ENCODE assay signal across 14 cellular contexts in genomic region chr22:21043856-21044535, GRCh38. TPM values are rescaled to one million over a fixed set of nuclear protein-coding genes. Genes with fewer than 3 reads are reported as not detected.
A peak's percentile ranks its signal among the peaks of the same experiment; 100 is the strongest.
DNase-seq lines count a peak whose midpoint lies in the region; ATAC-seq, FAIRE-seq and TF ChIP-seq lines count a peak whose summit lies in the region.
"Had no signal": no experiment of that assay in that cellular context is flagged by ENCODE, and none has a peak within 500 bp of the region (broad histone marks: within the 10 kb centered on the region; RNA-seq: fewer than 3 reads in every experiment).

No MANE protein-coding gene starts in this region.

- no peaks in the 10 kb centered on the region for H3K9me3 ChIP-seq in HEK293 (ENCODE audit: control insufficient read depth, insufficient read depth, low read depth, low read length)
- no peaks in the 10 kb centered on the region for H3K9me3 ChIP-seq in K562 (replicated peaks; ENCODE audit: control insufficient read depth, insufficient read depth, low read depth, low read length)
- H3K9me3 ChIP-seq in lower lobe of right lung: no peaks in the 10 kb centered on the region
- H3K9me3 ChIP-seq in subcutaneous abdominal adipose tissue (ENCODE audit: control insufficient read depth in 5 of 5, low read length in 5 of 5): no peaks in the 10 kb centered on the region
- H3K9me3 ChIP-seq: gastroesophageal sphincter, tibial artery had no signal

- H3K4me1 ChIP-seq in HEK293 (ENCODE audit: control insufficient read depth, insufficient read depth, low read length): no peaks in the 10 kb centered on the region; the same call in 1 of the 2 replicates
- H3K4me1 ChIP-seq in K562 (replicated peaks in 1 of 2; ENCODE audit: control insufficient read depth in 2 of 2, insufficient read depth in 2 of 2, low read length in 2 of 2): peaks cover 26 to 38% of the 10 kb centered on the region in 2 experiments
- H3K4me1 ChIP-seq in lower lobe of right lung: peaks cover 13% of the 10 kb centered on the region
- peaks cover 3 to 25% (median 21%) of the 10 kb centered on the region in 5 donors for H3K4me1 ChIP-seq in subcutaneous abdominal adipose tissue (ENCODE audit: control insufficient read depth in 5 of 5, insufficient read depth in 5 of 5, low read length in 5 of 5)

- H3K27ac ChIP-seq in HEK293 (ENCODE audit: extremely low read depth, low read depth, low read length) (no peak overlapping the region), K562 (ENCODE audit: extremely low read depth, low read depth, low read length) (no peak overlapping the region), lower lobe of right lung (no peak overlapping the region), subcutaneous abdominal adipose tissue (ENCODE audit: low read depth, low read length) (no peak overlapping the region)
- H3K27ac ChIP-seq: gastroesophageal sphincter had no signal

- TF ChIP-seq EP300 in K562 (IDR thresholded peaks at IDR 0.05; ENCODE audit: low read length): no peak

- no peak overlapping the region for H2AFZ ChIP-seq in K562 (ENCODE audit: low read depth, low read length)

- 31% methylated on average over 15 of the region's 15 CpGs for WGBS in K562 (ENCODE audit: insufficient coverage, low coverage, missing lambda C conversion rate)

- TF ChIP-seq POLR2A in K562 (conservative IDR thresholded peaks at IDR 0.05): no peak

- TF ChIP-seq CTCF in HEK293 (tag by site-specific recombination; IDR thresholded peaks at IDR 0.05): no peak
- TF ChIP-seq CTCF in K562 (IDR thresholded peaks at IDR 0.05 in 2 of 3, conservative IDR thresholded peaks at IDR 0.05 in 1 of 3; ENCODE audit: insufficient read depth in 2 of 3, low read depth in 1 of 3, low read length in 3 of 3): no peak
- TF ChIP-seq CTCF in lower lobe of right lung (IDR thresholded peaks at IDR 0.05): no peak

- POLR2A ChIA-PET in HEK293 (lab: Yijun Ruan, JAX) (no interaction called here), K562 (lab: Yijun Ruan, JAX) (interaction anchor here (0.7 to 12.9 kb wide), 6 partner anchors 11 to 1490 kb away, joined by 3 to 120 read pairs (median 5); partner anchors contain the start of genes P2RX6 and SLC7A4)

- FAIRE-seq in K562 (lab: Jason Lieb, UNC): no peak

- H4K20me1 ChIP-seq in K562 (replicated peaks; ENCODE audit: control insufficient read depth, insufficient read depth, low read length): peaks cover 16% of the 10 kb centered on the region

- ATAC-seq in K562 (no peak), lower lobe of right lung (no peak), HG02759 (IDR thresholded peaks at IDR 0.05; ENCODE audit: unreplicated experiment) (no peak)
- ATAC-seq: CD8-positive, alpha-beta T cell; gastroesophageal sphincter had no signal

- H3K79me2 ChIP-seq in K562 (ENCODE audit: control insufficient read depth, insufficient read depth, low read length): no peaks in the 10 kb centered on the region

- H3K36me3 ChIP-seq in HEK293 (ENCODE audit: control insufficient read depth in 2 of 2, insufficient read depth in 1 of 2, low read length in 2 of 2) (no peaks in the 10 kb centered on the region), K562 (ENCODE audit: control insufficient read depth, insufficient read depth, low read length) (no peaks in the 10 kb centered on the region), lower lobe of right lung (no peaks in the 10 kb centered on the region), subcutaneous abdominal adipose tissue (ENCODE audit: control insufficient read depth in 5 of 5, insufficient read depth in 5 of 5, low read length in 5 of 5) (no peaks in the 10 kb centered on the region)
- H3K36me3 ChIP-seq: gastroesophageal sphincter, tibial artery had no signal

- H3K9ac ChIP-seq in K562 (ENCODE audit: insufficient read depth in 1 of 2, low read depth in 2 of 2, low read length in 2 of 2) (peak overlapping the region in 1 of 2 experiments; percentile 53; a peak in 2 of 4 replicates), subcutaneous abdominal adipose tissue (ENCODE audit: low read length in 5 of 5) (peak overlapping the region in 1 of 5 donors; percentile 51)

- CTCF ChIA-PET in HEK293 (lab: Yijun Ruan, JAX) (interaction anchor here (0.6 to 1.1 kb wide), 6 partner anchors 20 to 154 kb away, joined by 3 to 4 read pairs (median 3); no protein-coding TSS in a partner anchor), K562 (lab: Yijun Ruan, JAX; ENCODE audit: low intra/inter-chr PET ratio) (no interaction called here)

- TF ChIP-seq RAD21 in K562 (CRISPR knock-in tag; conservative IDR thresholded peaks at IDR 0.05 in 1 of 2, IDR thresholded peaks at IDR 0.05 in 1 of 2): no peak

- no peak overlapping the region for H3K4me2 ChIP-seq in K562 (ENCODE audit: insufficient read depth, low read length)

- BruUV-seq in K562 (replicated peaks; lab: Mats Ljungman, UMichigan): no TSS peak

- H3K9me1 ChIP-seq in K562 (ENCODE audit: control insufficient read depth, insufficient read depth, low read length): no peaks in the 10 kb centered on the region

- intact Hi-C loops in K562 (cut with micrococcal nuclease) (loop anchor here (2.0 kb wide), 1 partner anchor 13 kb away; no protein-coding TSS in a partner anchor), lower lobe of right lung (cut with DNase I) (no loop called here)

- in situ Hi-C loops in K562 (cut with MboI): no loop called here

- H3K27me3 ChIP-seq in K562 (ENCODE audit: control insufficient read depth in 2 of 2, insufficient read depth in 2 of 2, low read length in 2 of 2) (peaks cover 22 to 51% of the 10 kb centered on the region in 2 experiments; a peak in 4 of 5 replicates), lower lobe of right lung (ENCODE audit: low read depth) (peaks cover 3% of the 10 kb centered on the region), subcutaneous abdominal adipose tissue (ENCODE audit: control insufficient read depth in 5 of 5, insufficient read depth in 4 of 5, low read length in 5 of 5) (no peaks in the 10 kb centered on the region)
- H3K27me3 ChIP-seq: gastroesophageal sphincter, tibial artery had no signal

- H3K4me3 ChIP-seq in HEK293 (ENCODE audit: low read depth, low read length) (no peak overlapping the region), K562 (no peak overlapping the region), lower lobe of right lung (no peak overlapping the region), subcutaneous abdominal adipose tissue (ENCODE audit: low read depth in 1 of 5, low read length in 5 of 5) (peak overlapping the region in 3 of 5 donors; percentile 50 to 64 (median 51))

- DNase-seq in K562 (ENCODE audit: extremely low read depth in 1 of 4, low spot score in 3 of 4): no peak
- DNase-seq in lower lobe of right lung: peak; percentile 26
- DNase-seq in HT-29 (ENCODE audit: low spot score): no peak
- no peak for DNase-seq in NCI-H1105 treated with DMSO at 0.1 percent for 48 hours (lab: John Stamatoyannopoulos, UW)
- DNase-seq: activated CD4-positive, alpha-beta memory T cell treated with anti-CD3 and anti-CD28 coated beads for 36 hours; CD8-positive, alpha-beta T cell; NCI-H1417 treated with DMSO at 0.1 percent for 48 hours; stimulated activated CD4-positive, alpha-beta T cell treated with anti-CD3 and anti-CD28 coated beads, Interleukin-2, amount 100 ng/mL, for 24 hours had no signal

RNA-seq across cellular contexts. Expression of gene LRRC74B, which starts 1.8 kb away (rescaled TPM):
- total RNA-seq in K562 (2011; cell fraction: chromatin; rRNA removed; ENCODE audit: low replicate concordance): 0.16 and 0.28 TPM in 2 replicates
- 0.26 TPM in 1 of 2 replicates, not detected in the other for total RNA-seq in K562 (2011; cell fraction: nucleolus; rRNA removed)
- total RNA-seq in K562 (2011; cell fraction: nucleoplasm; rRNA removed): not detected in 2 replicates
- total RNA-seq in K562 (2014; rRNA removed) (not detected in 2 replicates), K562 (2014; rRNA removed; fragmentation: Illumina TruSeq; extraction: Trizol) (not detected in 2 replicates), K562 (2015; rRNA removed; fragmentation: Illumina TruSeq; extraction: Trizol) (not detected in 2 replicates), K562 (2021) (not detected in 2 replicates), lower lobe of right lung (3.6 TPM)
- polyA plus RNA-seq in K562 (2011; rRNA removed) (not detected in 2 replicates), K562 (2014; fragmentation: Illumina TruSeq; extraction: Trizol) (not detected in 2 replicates), K562 (2014; fragmentation: Nextera tagmentation; extraction: Ambion mirVana) (not detected), K562 (2014; rRNA removed) (0.04 TPM in 1 of 2 replicates, not detected in the other)
- polyA plus RNA-seq in K562 (2011; cell fraction: cytosol; rRNA removed): 0.01 TPM in 2 replicates
- 0.03 and 0.11 TPM in 2 replicates for polyA plus RNA-seq in K562 (2011; cell fraction: nucleus; rRNA removed)
- polyA plus RNA-seq in K562 (2012): 0.21 TPM in 1 of 2 replicates, not detected in the other
- not detected in 2 replicates for polyA minus RNA-seq in K562 (2011; rRNA and poly(A)+ RNA removed)
- not detected in 2 replicates for polyA minus RNA-seq in K562 (2011; cell fraction: cytosol; rRNA and poly(A)+ RNA removed)
- polyA minus RNA-seq in K562 (2011; cell fraction: nucleus; rRNA and poly(A)+ RNA removed): not detected in 2 replicates
- total RNA-seq in HT-29 (2014; rRNA removed; shearing (Covaris generic)): 0.13 TPM in 1 of 2 replicates, not detected in the other
- total RNA-seq: activated CD4-positive, alpha-beta memory T cell treated with anti-CD3 and anti-CD28 coated beads for 36 hours; CD8-positive, alpha-beta T cell; gastroesophageal sphincter; mucosa of gallbladder had no signal

RNA-seq across cellular contexts. Expression of gene SLC7A4, which starts 11.6 kb away (rescaled TPM):
- total RNA-seq in K562 (2011; cell fraction: chromatin; rRNA removed; ENCODE audit: low replicate concordance): not detected in 2 replicates
- not detected in 2 replicates for total RNA-seq in K562 (2011; cell fraction: nucleolus; rRNA removed)
- total RNA-seq in K562 (2011; cell fraction: nucleoplasm; rRNA removed): not detected in 2 replicates
- not detected in 2 replicates for total RNA-seq in K562 (2014; rRNA removed)
- total RNA-seq in K562 (2014; rRNA removed; fragmentation: Illumina TruSeq; extraction: Trizol): not detected in 2 replicates
- total RNA-seq in K562 (2015; rRNA removed; fragmentation: Illumina TruSeq; extraction: Trizol): not detected in 2 replicates
- not detected in 2 replicates for total RNA-seq in K562 (2021)
- not detected in 2 replicates for polyA plus RNA-seq in K562 (2011; rRNA removed)
- polyA plus RNA-seq in K562 (2011; cell fraction: cytosol; rRNA removed): 0.07 TPM in 1 of 2 replicates, not detected in the other
- polyA plus RNA-seq in K562 (2011; cell fraction: nucleus; rRNA removed): not detected in 2 replicates
- polyA plus RNA-seq in K562 (2012): 0.03 and 0.14 TPM in 2 replicates
- not detected in 2 replicates for polyA plus RNA-seq in K562 (2014; fragmentation: Illumina TruSeq; extraction: Trizol)
- polyA plus RNA-seq in K562 (2014; fragmentation: Nextera tagmentation; extraction: Ambion mirVana): not detected
- polyA plus RNA-seq in K562 (2014; rRNA removed): not detected in 2 replicates
- not detected in 2 replicates for polyA minus RNA-seq in K562 (2011; rRNA and poly(A)+ RNA removed)
- not detected in 2 replicates for polyA minus RNA-seq in K562 (2011; cell fraction: cytosol; rRNA and poly(A)+ RNA removed)
- not detected in 2 replicates for polyA minus RNA-seq in K562 (2011; cell fraction: nucleus; rRNA and poly(A)+ RNA removed)
- 0.47 TPM for total RNA-seq in lower lobe of right lung
- total RNA-seq in HT-29 (2014; rRNA removed; shearing (Covaris generic)): not detected in 2 replicates
- total RNA-seq: activated CD4-positive, alpha-beta memory T cell treated with anti-CD3 and anti-CD28 coated beads for 36 hours; CD8-positive, alpha-beta T cell had no signal

RNA-seq across cellular contexts. Expression of gene P2RX6, which starts 29.0 kb away (rescaled TPM):
- total RNA-seq in K562 (2011; cell fraction: chromatin; rRNA removed; ENCODE audit: low replicate concordance): 8.3 and 26.4 TPM in 2 replicates
- 15.5 and 19.3 TPM in 2 replicates for total RNA-seq in K562 (2011; cell fraction: nucleolus; rRNA removed)
- 13.6 and 14.4 TPM in 2 replicates for total RNA-seq in K562 (2011; cell fraction: nucleoplasm; rRNA removed)
- 1.5 and 1.9 TPM in 2 replicates for total RNA-seq in K562 (2014; rRNA removed)
- 0.77 and 1.0 TPM in 2 replicates for total RNA-seq in K562 (2014; rRNA removed; fragmentation: Illumina TruSeq; extraction: Trizol)
- 1.6 and 1.7 TPM in 2 replicates for total RNA-seq in K562 (2015; rRNA removed; fragmentation: Illumina TruSeq; extraction: Trizol)
- 2.3 and 2.7 TPM in 2 replicates for total RNA-seq in K562 (2021)
- polyA plus RNA-seq in K562 (2011; rRNA removed): 1.2 and 1.5 TPM in 2 replicates
- 1.4 and 2.2 TPM in 2 replicates for polyA plus RNA-seq in K562 (2011; cell fraction: cytosol; rRNA removed)
- polyA plus RNA-seq in K562 (2011; cell fraction: nucleus; rRNA removed): 16.2 and 34.8 TPM in 2 replicates
- polyA plus RNA-seq in K562 (2012): 4.7 and 7.9 TPM in 2 replicates
- 1.3 and 1.5 TPM in 2 replicates for polyA plus RNA-seq in K562 (2014; fragmentation: Illumina TruSeq; extraction: Trizol)
- polyA plus RNA-seq in K562 (2014; fragmentation: Nextera tagmentation; extraction: Ambion mirVana): under 1 TPM in 1 of 2 experiments, not detected in 1; 0.01 TPM
- 3.7 and 3.9 TPM in 2 replicates for polyA plus RNA-seq in K562 (2014; rRNA removed)
- polyA minus RNA-seq in K562 (2011; rRNA and poly(A)+ RNA removed): 1.6 and 2.5 TPM in 2 replicates
- polyA minus RNA-seq in K562 (2011; cell fraction: cytosol; rRNA and poly(A)+ RNA removed): 1.0 TPM in 1 of 2 replicates, not detected in the other
- polyA minus RNA-seq in K562 (2011; cell fraction: nucleus; rRNA and poly(A)+ RNA removed): 5.6 and 7.5 TPM in 2 replicates
- total RNA-seq in lower lobe of right lung: 2.1 TPM
- 1.0 and 1.5 TPM in 2 replicates for total RNA-seq in HT-29 (2014; rRNA removed; shearing (Covaris generic))
- total RNA-seq: activated CD4-positive, alpha-beta memory T cell treated with anti-CD3 and anti-CD28 coated beads for 36 hours had no signal

RNA-seq across cellular contexts. Expression of gene THAP7, which starts 42.1 kb away (rescaled TPM):
- 90.2 and 332 TPM in 2 replicates for total RNA-seq in K562 (2011; cell fraction: chromatin; rRNA removed; ENCODE audit: low replicate concordance)
- total RNA-seq in K562 (2011; cell fraction: nucleolus; rRNA removed): 398 and 463 TPM in 2 replicates
- total RNA-seq in K562 (2011; cell fraction: nucleoplasm; rRNA removed): 158 and 211 TPM in 2 replicates
- total RNA-seq in K562 (2014; rRNA removed) (245 and 323 TPM in 2 replicates), K562 (2014; rRNA removed; fragmentation: Illumina TruSeq; extraction: Trizol) (32.0 and 35.6 TPM in 2 replicates), K562 (2015; rRNA removed; fragmentation: Illumina TruSeq; extraction: Trizol) (120 and 129 TPM in 2 replicates), K562 (2021) (169 and 183 TPM in 2 replicates), lower lobe of right lung (24.3 TPM)
- polyA plus RNA-seq in K562 (2011; rRNA removed) (75.4 and 94.6 TPM in 2 replicates), K562 (2014; fragmentation: Illumina TruSeq; extraction: Trizol) (84.1 and 121 TPM in 2 replicates), K562 (2014; fragmentation: Nextera tagmentation; extraction: Ambion mirVana) (10 to 100 TPM in 1 of 2 experiments, 1 to 10 TPM in 1; 7.9 to 33.1 TPM), K562 (2014; rRNA removed) (263 and 266 TPM in 2 replicates)
- polyA plus RNA-seq in K562 (2011; cell fraction: cytosol; rRNA removed): 137 and 308 TPM in 2 replicates
- polyA plus RNA-seq in K562 (2011; cell fraction: nucleus; rRNA removed): 202 and 335 TPM in 2 replicates
- 114 and 118 TPM in 2 replicates for polyA plus RNA-seq in K562 (2012)
- polyA minus RNA-seq in K562 (2011; rRNA and poly(A)+ RNA removed): 39.0 and 48.5 TPM in 2 replicates
- polyA minus RNA-seq in K562 (2011; cell fraction: cytosol; rRNA and poly(A)+ RNA removed): 53.5 and 55.4 TPM in 2 replicates
- polyA minus RNA-seq in K562 (2011; cell fraction: nucleus; rRNA and poly(A)+ RNA removed): 261 and 385 TPM in 2 replicates
- total RNA-seq in HT-29 (2014; rRNA removed; shearing (Covaris generic)): 60.1 and 75.4 TPM in 2 replicates

Comparison
In these comparisons a context has a peak if more than half of its experiments do, and no peak if none do; other contexts are left out.
1. H3K4me3 ChIP-seq: peak in subcutaneous abdominal adipose tissue (3 of 5); none in HEK293 (single experiment), K562 (single experiment) and lower lobe of right lung (single experiment).
2. Of the 44 proteins assayed by ChIP-seq in both K562 and HEK293: peak only in K562: KLF1 and ZNF76; only in HEK293: none; in both: none; in neither: 42.